Comparison of ENCODE assay signal across 25 cellular contexts in genomic region chr20:62994850-62995249, GRCh38. TPM values are rescaled to one million over a fixed set of nuclear protein-coding genes. Genes with fewer than 3 reads are reported as not detected.
"Had no signal": no experiment of that assay in that cellular context is flagged by ENCODE, and none has a peak within 500 bp of the region (broad histone marks: within the 10 kb centered on the region; RNA-seq: fewer than 3 reads in every experiment).

No MANE protein-coding gene starts in this region.

- H3K36me3 Mint-ChIP-seq: activated naive CD8-positive, alpha-beta T cell treated with anti-CD3 and anti-CD28 coated beads, Interleukin-2, amount 10 ng/mL, durations not matched to agents 7 days and 5 days; T-cell had no signal

- H3K4me3 ChIP-seq: Peyer's patch had no signal

- H3K36me3 ChIP-seq: Peyer's patch had no signal

- H3K4me1 ChIP-seq: Peyer's patch had no signal

- H3K4me3 Mint-ChIP-seq: activated CD8-positive, alpha-beta T cell treated with anti-CD3 and anti-CD28 coated beads for 36 hours; activated naive CD8-positive, alpha-beta T cell treated with anti-CD3 and anti-CD28 coated beads, Interleukin-2, amount 10 ng/mL, durations not matched to agents 7 days and 5 days; T-cell had no signal

- H3K27ac ChIP-seq: Peyer's patch, RWPE1, VCaP had no signal

- H3K27me3 ChIP-seq: Peyer's patch had no signal

- ATAC-seq: activated CD4-positive, CD25-positive, alpha-beta regulatory T cell treated with anti-CD3 and anti-CD28 coated beads, Interleukin-2, amount 50 U/mL, for 24 hours; activated CD8-positive, alpha-beta T cell treated with anti-CD3 and anti-CD28 coated beads for 36 hours; T-cell had no signal

- DNase-seq: activated CD4-positive, alpha-beta T cell treated with anti-CD3 and anti-CD28 coated beads for 4 hours; activated CD8-positive, alpha-beta memory T cell treated with anti-CD3 and anti-CD28 coated beads, Interleukin-2, amount 50 U/mL, for 4 hours; activated CD8-positive, alpha-beta T cell treated with anti-CD3 and anti-CD28 coated beads for 36 hours; activated naive CD4-positive, alpha-beta T cell treated with anti-CD3 and anti-CD28 coated beads, Interleukin-2, amount 50 U/mL, for 16 hours; activated naive CD8-positive, alpha-beta T cell treated with anti-CD3 and anti-CD28 coated beads, Interleukin-2, amount 10 ng/mL, durations not matched to agents 7 days and 5 days; aorta; MM.1S; NCI-H1105; NCI-H1436; NCI-H1694 treated with DMSO at 0.1 percent for 48 hours; NCI-H2029 treated with DMSO at 0.1 percent for 48 hours; NCI-H345; NCI-H510A; NCI-H526 treated with DMSO at 0.1 percent for 48 hours; NK-92 treated with Interleukin-12 subunit alpha and Interleukin-12 subunit beta, amount 100 ng/mL, for 24 hours; Peyer's patch; SHP77; T-cell; T-helper 2 cell; T1000 had no signal

- H3K9me3 ChIP-seq: Peyer's patch had no signal

- H3K9me3 Mint-ChIP-seq: activated CD8-positive, alpha-beta T cell treated with anti-CD3 and anti-CD28 coated beads for 36 hours; activated naive CD8-positive, alpha-beta T cell treated with anti-CD3 and anti-CD28 coated beads, Interleukin-2, amount 10 ng/mL, durations not matched to agents 7 days and 5 days; T-cell had no signal

- H3K27ac Mint-ChIP-seq: activated CD8-positive, alpha-beta T cell treated with anti-CD3 and anti-CD28 coated beads for 36 hours; activated naive CD8-positive, alpha-beta T cell treated with anti-CD3 and anti-CD28 coated beads, Interleukin-2, amount 10 ng/mL, durations not matched to agents 7 days and 5 days; T-cell had no signal

RNA-seq across cellular contexts. Expression of gene BHLHE23, which starts 11.9 kb away (rescaled TPM):
- total RNA-seq: activated CD8-positive, alpha-beta T cell treated with anti-CD3 and anti-CD28 coated beads for 36 hours; activated naive CD8-positive, alpha-beta T cell treated with anti-CD3 and anti-CD28 coated beads, Interleukin-2, amount 10 ng/mL, durations not matched to agents 7 days and 5 days; aorta; bronchial epithelial cell; Peyer's patch; SK-MEL-5; T-cell had no signal
- polyA plus RNA-seq: aorta had no signal

RNA-seq across cellular contexts. Expression of gene SLC17A9, which starts 42.3 kb away (rescaled TPM):
- total RNA-seq: SK-MEL-5 had no signal
